In genomic region chr9:87713278-87713989, GRCh38 we compare ENCODE assay signal across 1 cellular context.
TF ChIP-seq lines count a peak whose summit lies in the region.

No MANE protein-coding gene starts in this region.

TF ChIP-seq in SK-N-SH, 30 proteins besides CTCF, POLR2A, EP300 and RAD21 (continued from another document):
- TF ChIP-seq FOSL2 (IDR thresholded peaks at IDR 0.05; ENCODE audit: borderline replicate concordance, low read depth) (peak; percentile 84), NRF1 (IDR thresholded peaks at IDR 0.05; ENCODE audit: low read depth, low read length) (no peak), REST (IDR thresholded peaks at IDR 0.05; ENCODE audit: low read depth, low read length) (no peak), NFIC (IDR thresholded peaks at IDR 0.05; ENCODE audit: borderline replicate concordance) (no peak), CHD2 (IDR thresholded peaks at IDR 0.05; ENCODE audit: low read length, partially characterized antibody) (no peak), TAF1 (IDR thresholded peaks at IDR 0.05; ENCODE audit: borderline replicate concordance, low read depth, low read length) (no peak; the same call in 1 of the 2 replicates), IRF3 (IDR thresholded peaks at IDR 0.05; ENCODE audit: low read depth, low read length) (no peak), TCF12 (IDR thresholded peaks at IDR 0.05) (0 out of 2 replicates have a peak, but pooled peaks have one; percentile 6), FOXM1 (IDR thresholded peaks at IDR 0.05; ENCODE audit: low read depth) (no peak), ELF1 (IDR thresholded peaks at IDR 0.05) (no peak), GATA2 (CRISPR knock-in tag; IDR thresholded peaks at IDR 0.05) (no peak), FOXJ3 (CRISPR knock-in tag; IDR thresholded peaks at IDR 0.05) (no peak)
